Comparison of ENCODE assay signal across 8 cellular contexts in the genomic region with DNA sequence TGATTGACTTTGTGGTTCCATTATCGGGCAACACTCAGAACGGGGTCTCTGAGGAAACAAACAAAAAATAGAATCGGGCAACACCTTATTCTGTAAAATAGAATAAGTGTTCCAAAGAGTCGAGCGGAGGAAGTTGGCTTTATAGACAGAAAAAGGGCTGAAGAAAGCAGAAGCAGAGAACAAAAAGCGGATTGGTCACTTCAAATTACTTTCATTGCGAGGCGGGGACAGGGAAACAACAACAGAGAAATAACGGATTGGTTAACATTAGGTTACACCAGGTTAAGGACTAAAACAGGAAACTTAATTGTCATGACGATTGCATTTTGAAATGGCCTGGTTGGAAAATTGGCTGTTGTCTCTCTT. TPM values are rescaled to one million over a fixed set of nuclear protein-coding genes. Genes with fewer than 3 reads are reported as not detected.
DNase-seq lines count a peak whose midpoint lies in the region; ATAC-seq and TF ChIP-seq lines count a peak whose summit lies in the region.

No MANE protein-coding gene starts in this region.

- DNase-seq in activated CD4-positive, alpha-beta T cell treated with anti-CD3 and anti-CD28 coated beads, Interleukin-2, amount 10 ng/mL, durations not matched to agents 24 days and 14 days: peak; percentile 82
- DNase-seq in activated CD4-positive, alpha-beta T cell treated with anti-CD3 and anti-CD28 coated beads for 1 hour: no peak
- DNase-seq in SIG-M5 treated with dmso at 0.1 percent for 504 hours (lab: John Stamatoyannopoulos, UW; ENCODE audit: unreplicated experiment): peak; percentile 96
- peak; percentile 71 for DNase-seq in superior temporal gyrus (ENCODE audit: extremely low spot score)
- DNase-seq in NCI-H226: no peak

- H3K27me3 ChIP-seq in liver (ENCODE audit: control insufficient read depth in 4 of 4, insufficient read depth in 4 of 4, low read length in 3 of 4): no peaks in the 10 kb centered on the region

- peak overlapping the region; percentile 59 to 81 (median 71) for H3K4me3 ChIP-seq in liver (ENCODE audit: low read depth in 1 of 3, low read length in 3 of 3)

- intact Hi-C loops in activated CD4-positive, alpha-beta T cell treated with anti-CD3 and anti-CD28 coated beads, Interleukin-2, amount 10 ng/mL, durations not matched to agents 24 days and 14 days (cut with micrococcal nuclease): loop anchor here (2.0 kb wide), 3 partner anchors 200 to 384 kb away; a partner anchor contains a TSS
- intact Hi-C loops in dendritic cell treated with granulocyte-macrophage colony-stimulating factor and Interleukin-4, amounts not matched to agents 40 ng/mL and 50 ng/mL, for 4 days (cut with micrococcal nuclease): loop anchor here (2.0 to 10.0 kb wide), 2 partner anchors 44 to 170 kb away; a partner anchor contains a TSS

- peaks cover 31% of the 10 kb centered on the region for H3K4me1 Mint-ChIP-seq in activated CD4-positive, alpha-beta T cell treated with anti-CD3 and anti-CD28 coated beads, Interleukin-2, amount 10 ng/mL, durations not matched to agents 24 days and 14 days
- peaks cover 49% of the 10 kb centered on the region for H3K4me1 Mint-ChIP-seq in dendritic cell treated with granulocyte-macrophage colony-stimulating factor and Interleukin-4, amounts not matched to agents 40 ng/mL and 50 ng/mL, for 4 days (ENCODE audit: low read depth)

- H3K4me1 ChIP-seq in liver (ENCODE audit: control insufficient read depth in 4 of 4, insufficient read depth in 4 of 4, low read length in 3 of 4): peaks cover 2 to 13% (median 9%) of the 10 kb centered on the region in 4 donors

- WGBS in liver: 3% methylated on average over 10 of the region's 10 CpGs

- H3K36me3 Mint-ChIP-seq in activated CD4-positive, alpha-beta T cell treated with anti-CD3 and anti-CD28 coated beads, Interleukin-2, amount 10 ng/mL, durations not matched to agents 24 days and 14 days (ENCODE audit: low read depth): peaks cover 11% of the 10 kb centered on the region
- peaks cover 6% of the 10 kb centered on the region for H3K36me3 Mint-ChIP-seq in dendritic cell treated with granulocyte-macrophage colony-stimulating factor and Interleukin-4, amounts not matched to agents 40 ng/mL and 50 ng/mL, for 4 days (ENCODE audit: low read depth)

- peaks cover 10% of the 10 kb centered on the region for H3K9me3 Mint-ChIP-seq in activated CD4-positive, alpha-beta T cell treated with anti-CD3 and anti-CD28 coated beads, Interleukin-2, amount 10 ng/mL, durations not matched to agents 24 days and 14 days
- H3K9me3 Mint-ChIP-seq in dendritic cell treated with granulocyte-macrophage colony-stimulating factor and Interleukin-4, amounts not matched to agents 40 ng/mL and 50 ng/mL, for 4 days: peaks cover 4% of the 10 kb centered on the region

- H3K27me3 Mint-ChIP-seq in activated CD4-positive, alpha-beta T cell treated with anti-CD3 and anti-CD28 coated beads, Interleukin-2, amount 10 ng/mL, durations not matched to agents 24 days and 14 days: no peaks in the 10 kb centered on the region
- H3K27me3 Mint-ChIP-seq in dendritic cell treated with granulocyte-macrophage colony-stimulating factor and Interleukin-4, amounts not matched to agents 40 ng/mL and 50 ng/mL, for 4 days: no peaks in the 10 kb centered on the region

- peak overlapping the region; percentile 93 for H3K4me3 Mint-ChIP-seq in activated CD4-positive, alpha-beta T cell treated with anti-CD3 and anti-CD28 coated beads, Interleukin-2, amount 10 ng/mL, durations not matched to agents 24 days and 14 days
- H3K4me3 Mint-ChIP-seq in dendritic cell treated with granulocyte-macrophage colony-stimulating factor and Interleukin-4, amounts not matched to agents 40 ng/mL and 50 ng/mL, for 4 days: peak overlapping the region; percentile 92

- peak overlapping the region; percentile 96 for H3K27ac Mint-ChIP-seq in activated CD4-positive, alpha-beta T cell treated with anti-CD3 and anti-CD28 coated beads, Interleukin-2, amount 10 ng/mL, durations not matched to agents 24 days and 14 days
- H3K27ac Mint-ChIP-seq in dendritic cell treated with granulocyte-macrophage colony-stimulating factor and Interleukin-4, amounts not matched to agents 40 ng/mL and 50 ng/mL, for 4 days: peak overlapping the region; percentile 99

- no peaks in the 10 kb centered on the region for H3K9me3 ChIP-seq in liver (ENCODE audit: control insufficient read depth in 4 of 4, low read length in 3 of 4)

- H3K9ac ChIP-seq in liver (ENCODE audit: low read depth in 1 of 2, low read length in 2 of 2): peak overlapping the region; percentile 91 to 98

- peak; percentile 6 for ATAC-seq in HG03378 (IDR thresholded peaks at IDR 0.05; ENCODE audit: unreplicated experiment)

- H3K36me3 ChIP-seq in liver (ENCODE audit: control insufficient read depth in 4 of 4, insufficient read depth in 3 of 4, low read depth in 1 of 4, low read length in 3 of 4): no peaks in the 10 kb centered on the region

- TF ChIP-seq CTCF in liver (IDR thresholded peaks at IDR 0.05; ENCODE audit: low read depth, low read length, missing input control): no peak

- no peak for TF ChIP-seq RAD21 in liver (IDR thresholded peaks at IDR 0.05)

- peak overlapping the region; percentile 92 to 99 for H3K27ac ChIP-seq in liver (ENCODE audit: low read depth in 1 of 2, low read length in 2 of 2)

TF ChIP-seq in liver, 16 proteins besides CTCF, POLR2A, EP300 and RAD21:
- TF ChIP-seq RXRA (IDR thresholded peaks at IDR 0.05) (peak in 1 of 2 donors; percentile 61), NR2F2 (IDR thresholded peaks at IDR 0.05) (peak; percentile 48), JUND (IDR thresholded peaks at IDR 0.05) (peak; percentile 10 to 29), TAF1 (conservative IDR thresholded peaks at IDR 0.05) (peak; percentile 22), FOXA2 (IDR thresholded peaks at IDR 0.05) (no peak), SP1 (IDR thresholded peaks at IDR 0.05) (peak; percentile 53)
- TF ChIP-seq, protein P1, sequence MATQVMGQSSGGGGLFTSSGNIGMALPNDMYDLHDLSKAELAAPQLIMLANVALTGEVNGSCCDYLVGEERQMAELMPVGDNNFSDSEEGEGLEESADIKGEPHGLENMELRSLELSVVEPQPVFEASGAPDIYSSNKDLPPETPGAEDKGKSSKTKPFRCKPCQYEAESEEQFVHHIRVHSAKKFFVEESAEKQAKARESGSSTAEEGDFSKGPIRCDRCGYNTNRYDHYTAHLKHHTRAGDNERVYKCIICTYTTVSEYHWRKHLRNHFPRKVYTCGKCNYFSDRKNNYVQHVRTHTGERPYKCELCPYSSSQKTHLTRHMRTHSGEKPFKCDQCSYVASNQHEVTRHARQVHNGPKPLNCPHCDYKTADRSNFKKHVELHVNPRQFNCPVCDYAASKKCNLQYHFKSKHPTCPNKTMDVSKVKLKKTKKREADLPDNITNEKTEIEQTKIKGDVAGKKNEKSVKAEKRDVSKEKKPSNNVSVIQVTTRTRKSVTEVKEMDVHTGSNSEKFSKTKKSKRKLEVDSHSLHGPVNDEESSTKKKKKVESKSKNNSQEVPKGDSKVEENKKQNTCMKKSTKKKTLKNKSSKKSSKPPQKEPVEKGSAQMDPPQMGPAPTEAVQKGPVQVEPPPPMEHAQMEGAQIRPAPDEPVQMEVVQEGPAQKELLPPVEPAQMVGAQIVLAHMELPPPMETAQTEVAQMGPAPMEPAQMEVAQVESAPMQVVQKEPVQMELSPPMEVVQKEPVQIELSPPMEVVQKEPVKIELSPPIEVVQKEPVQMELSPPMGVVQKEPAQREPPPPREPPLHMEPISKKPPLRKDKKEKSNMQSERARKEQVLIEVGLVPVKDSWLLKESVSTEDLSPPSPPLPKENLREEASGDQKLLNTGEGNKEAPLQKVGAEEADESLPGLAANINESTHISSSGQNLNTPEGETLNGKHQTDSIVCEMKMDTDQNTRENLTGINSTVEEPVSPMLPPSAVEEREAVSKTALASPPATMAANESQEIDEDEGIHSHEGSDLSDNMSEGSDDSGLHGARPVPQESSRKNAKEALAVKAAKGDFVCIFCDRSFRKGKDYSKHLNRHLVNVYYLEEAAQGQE (IDR thresholded peaks at IDR 0.05): peak; percentile 39
- TF ChIP-seq, protein P2, sequence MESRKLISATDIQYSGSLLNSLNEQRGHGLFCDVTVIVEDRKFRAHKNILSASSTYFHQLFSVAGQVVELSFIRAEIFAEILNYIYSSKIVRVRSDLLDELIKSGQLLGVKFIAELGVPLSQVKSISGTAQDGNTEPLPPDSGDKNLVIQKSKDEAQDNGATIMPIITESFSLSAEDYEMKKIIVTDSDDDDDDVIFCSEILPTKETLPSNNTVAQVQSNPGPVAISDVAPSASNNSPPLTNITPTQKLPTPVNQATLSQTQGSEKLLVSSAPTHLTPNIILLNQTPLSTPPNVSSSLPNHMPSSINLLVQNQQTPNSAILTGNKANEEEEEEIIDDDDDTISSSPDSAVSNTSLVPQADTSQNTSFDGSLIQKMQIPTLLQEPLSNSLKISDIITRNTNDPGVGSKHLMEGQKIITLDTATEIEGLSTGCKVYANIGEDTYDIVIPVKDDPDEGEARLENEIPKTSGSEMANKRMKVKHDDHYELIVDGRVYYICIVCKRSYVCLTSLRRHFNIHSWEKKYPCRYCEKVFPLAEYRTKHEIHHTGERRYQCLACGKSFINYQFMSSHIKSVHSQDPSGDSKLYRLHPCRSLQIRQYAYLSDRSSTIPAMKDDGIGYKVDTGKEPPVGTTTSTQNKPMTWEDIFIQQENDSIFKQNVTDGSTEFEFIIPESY (IDR thresholded peaks at IDR 0.05): no peak
TF ChIP-seq in liver: peak in this region for 6.

RNA-seq across cellular contexts. Expression of a gene that starts 0.4 kb away (rescaled TPM):
- 20.5 and 20.7 TPM in 2 replicates for total RNA-seq in activated CD4-positive, alpha-beta T cell treated with anti-CD3 and anti-CD28 coated beads, Interleukin-2, amount 10 ng/mL, durations not matched to agents 24 days and 14 days
- total RNA-seq in liver: 10 to 100 TPM in 1 of 2 donors, 1 to 10 TPM in 1; 8.6 to 13.6 TPM
- polyA plus RNA-seq in liver: 10 to 100 TPM in 1 of 2 donors, 1 to 10 TPM in 1; 10.0 to 11.6 TPM

RNA-seq across cellular contexts. Expression of a gene that starts 49.6 kb away (rescaled TPM):
- 17.7 and 19.8 TPM in 2 replicates for total RNA-seq in activated CD4-positive, alpha-beta T cell treated with anti-CD3 and anti-CD28 coated beads, Interleukin-2, amount 10 ng/mL, durations not matched to agents 24 days and 14 days
- 1 to 10 TPM; 1.0 to 4.7 TPM for total RNA-seq in liver
- polyA plus RNA-seq in liver: 1 to 10 TPM in 1 of 2 donors, under 1 TPM in 1; 0.43 to 1.0 TPM

Comparison
In these comparisons a context has a peak if more than half of its experiments do, and no peak if none do; other contexts are left out.
1. DNase-seq: peak in activated CD4-positive, alpha-beta T cell treated with anti-CD3 and anti-CD28 coated beads, Interleukin-2, amount 10 ng/mL, durations not matched to agents 24 days and 14 days (single experiment), SIG-M5 treated with dmso at 0.1 percent for 504 hours (single experiment) and superior temporal gyrus (single experiment); none in activated CD4-positive, alpha-beta T cell treated with anti-CD3 and anti-CD28 coated beads for 1 hour (single experiment) and NCI-H226 (single experiment).